ENCODE assay signal across 25 cellular contexts in the genomic region with DNA sequence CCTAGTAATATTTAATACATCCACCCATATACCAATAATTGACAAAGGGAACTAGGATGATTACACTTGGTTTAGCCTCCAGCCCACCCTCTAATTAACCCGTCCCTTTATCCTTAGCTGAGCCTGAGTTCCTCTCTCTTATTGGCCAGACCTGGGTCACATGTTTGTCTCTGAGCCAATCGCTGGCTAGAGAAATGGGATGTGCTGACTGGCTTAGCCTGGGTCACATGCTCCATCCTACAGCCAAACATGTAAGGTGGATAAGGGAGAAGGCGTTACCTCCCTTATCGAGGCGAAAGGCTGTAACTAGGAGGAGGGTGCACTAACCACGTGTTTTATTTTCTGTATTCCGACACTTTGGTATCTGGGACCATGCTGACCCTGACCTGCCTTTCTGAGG.
"Had no signal": no experiment of that assay in that cellular context is flagged by ENCODE, and none has a peak within 500 bp of the region (broad histone marks: within the 10 kb centered on the region; RNA-seq: fewer than 3 reads in every experiment).

No MANE protein-coding gene starts in this region.

- H3K4me2 ChIP-seq: hepatocyte, neural progenitor cell had no signal

- H3K9ac ChIP-seq: neural progenitor cell had no signal

- H3K36me3 ChIP-seq: gastroesophageal sphincter, heart left ventricle, left lung, neural progenitor cell, prostate gland, right atrium auricular region, sigmoid colon, stomach, tibial artery, upper lobe of left lung, uterus had no signal

- FAIRE-seq: colon, islet of Langerhans had no signal

- H3K4me3 ChIP-seq: dorsolateral prefrontal cortex, gastroesophageal sphincter, heart left ventricle, hepatocyte, left lung, neural progenitor cell, prostate gland, right atrium auricular region, sigmoid colon, stomach, tibial artery, upper lobe of left lung, uterus had no signal

- H3K9me3 ChIP-seq: gastroesophageal sphincter, left lung, prostate gland, right atrium auricular region, sigmoid colon, tibial artery, upper lobe of left lung, uterus had no signal

- H3K27ac ChIP-seq: dorsolateral prefrontal cortex, gastroesophageal sphincter, heart left ventricle, hepatocyte, left lung, neural progenitor cell, prostate gland, right atrium auricular region, sigmoid colon, stomach, tibial artery, upper lobe of left lung, uterus had no signal

- H3K79me2 ChIP-seq: hepatocyte had no signal

- H3K27me3 ChIP-seq: hepatocyte, neural progenitor cell, right atrium auricular region, sigmoid colon, upper lobe of left lung, uterus had no signal

- ATAC-seq: gastroesophageal sphincter; heart left ventricle; left cardiac atrium; left lung; naive thymus-derived CD4-positive, alpha-beta T cell; stimulated activated effector memory CD8-positive, alpha-beta T cell treated with anti-CD3 and anti-CD28 coated beads, Interleukin-12 subunit alpha, Interleukin-12 subunit beta, amount 100 ng/mL, for 72 hours had no signal

- H2AFZ ChIP-seq: hepatocyte, neural progenitor cell had no signal

- DNase-seq: dorsolateral prefrontal cortex; effector CD4-positive, alpha-beta T cell; heart left ventricle; left cardiac atrium; left lung; mesenchymal stem cell; midbrain; naive thymus-derived CD4-positive, alpha-beta T cell; nucleus accumbens; sigmoid colon; stimulated activated CD4-positive, alpha-beta T cell treated with anti-CD3 and anti-CD28 coated beads, Interleukin-2, amount 100 ng/mL, for 24 hours; stimulated activated CD4-positive, alpha-beta T cell treated with anti-CD3 and anti-CD28 coated beads, Interleukin-4, amount 100 ng/mL, for 24 hours; stimulated activated naive CD4-positive, alpha-beta T cell treated with Interleukin-2 at 50 U/mL for 16 hours; tibial artery; uterus had no signal

- H3K4me1 ChIP-seq: gastroesophageal sphincter, heart left ventricle, left lung, neural progenitor cell, prostate gland, right atrium auricular region, sigmoid colon, stomach, tibial artery, upper lobe of left lung, uterus had no signal
